In the genomic region with DNA sequence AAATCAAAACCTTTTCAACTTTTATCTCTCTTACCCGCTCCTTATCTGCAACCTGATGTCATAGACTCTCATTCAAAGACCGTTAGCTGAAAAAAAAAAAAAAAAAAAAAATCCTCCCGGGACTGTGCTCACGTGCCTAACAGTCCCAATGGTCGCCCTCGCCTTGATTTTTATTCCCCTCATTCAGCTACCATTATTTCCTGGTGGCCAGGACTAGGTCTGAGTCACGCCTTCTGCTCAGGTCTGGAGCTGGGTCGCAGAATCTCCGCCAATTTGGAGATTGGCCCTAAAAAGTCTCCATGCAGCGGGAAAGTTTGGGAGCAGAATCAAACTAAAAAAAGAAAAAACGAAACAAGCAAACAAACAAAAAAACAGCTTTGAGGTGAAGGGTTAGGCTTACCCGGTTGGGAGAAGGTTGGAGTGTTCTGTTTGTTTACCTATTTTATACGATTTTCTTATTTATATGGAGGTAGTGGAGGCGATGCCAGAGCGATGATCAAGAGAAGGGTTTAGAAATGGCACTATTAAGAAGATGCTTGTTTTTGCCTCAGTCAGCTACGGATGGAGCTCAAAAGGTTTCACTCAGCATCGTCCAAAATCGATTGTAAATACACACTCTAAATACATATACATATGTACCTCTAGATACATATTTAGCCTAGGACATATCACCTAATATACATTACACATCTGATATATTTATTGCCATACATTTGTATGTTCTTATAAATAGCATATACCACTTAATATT, we compare ENCODE assay signal across 33 cellular contexts. TPM values are rescaled to one million over a fixed set of nuclear protein-coding genes. Genes with fewer than 3 reads are reported as not detected.
DNase-seq lines count a peak whose midpoint lies in the region; ATAC-seq and TF ChIP-seq lines count a peak whose summit lies in the region.
"Had no signal": no experiment of that assay in that cellular context is flagged by ENCODE, and none has a peak within 500 bp of the region (broad histone marks: within the 10 kb centered on the region; RNA-seq: fewer than 3 reads in every experiment).

No MANE protein-coding gene starts in this region.

- no peak overlapping the region for H3K9ac ChIP-seq in neuronal stem cell (ENCODE audit: low read depth, low read length, poor library complexity)

- intact Hi-C loops in Right ventricle myocardium superior (cut with DNase I): no loop called here

- no peak overlapping the region for H3K27ac ChIP-seq in neuronal stem cell (replicated peaks; ENCODE audit: low read length)
- H3K27ac ChIP-seq: coronary artery, right lobe of liver, vagina had no signal

- H3K4ac ChIP-seq in neuronal stem cell (ENCODE audit: low read length): no peak overlapping the region

- TF ChIP-seq CTCF in astrocyte of the cerebellum (IDR thresholded peaks at IDR 0.05; ENCODE audit: low read depth, low read length, missing control alignments) (no peak), glutamatergic neuron (IDR thresholded peaks at IDR 0.05; ENCODE audit: partially characterized antibody, unreplicated experiment) (no peak)

- H3K14ac ChIP-seq in neuronal stem cell (ENCODE audit: low read length): no peak overlapping the region

- DNase-seq in G401 (ENCODE audit: low spot score) (peak; percentile 75), astrocyte of the cerebellum (ENCODE audit: low read depth) (no peak), glutamatergic neuron (no peak), neuronal stem cell (ENCODE audit: low spot score) (no peak), Right ventricle myocardium superior (no peak), amygdala (lab: John Stamatoyannopoulos, UW) (no peak), T-helper 9 cell (no peak), OCI-M2 (lab: John Stamatoyannopoulos, UW; ENCODE audit: unreplicated experiment) (no peak)
- DNase-seq: activated CD8-positive, alpha-beta T cell treated with anti-CD3 and anti-CD28 coated beads, Interleukin-2, amount 10 ng/mL, durations not matched to agents 7 days and 5 days; activated naive CD4-positive, alpha-beta T cell treated with anti-CD3 and anti-CD28 coated beads, Interleukin-2, amount 50 U/mL, for 16 hours; AML-193; CD4-positive, CD25-positive, alpha-beta regulatory T cell; GOT3; head of caudate nucleus; left cardiac atrium; MG63; NCI-H2029 treated with DMSO at 0.1 percent for 48 hours; NK-92 treated with Interleukin-12 subunit alpha and Interleukin-12 subunit beta, amount 100 ng/mL, for 24 hours; right lobe of liver; stimulated activated CD8-positive, alpha-beta memory T cell treated with anti-CD3 and anti-CD28 coated beads, Interleukin-4, amount 100 ng/mL, for 48 hours; stimulated activated naive CD8-positive, alpha-beta T cell treated with anti-CD3 and anti-CD28 coated beads, Interleukin-15, amount 100 ng/mL, for 72 hours; T-helper 17 cell had no signal

- in situ Hi-C loops in G401 (cut with HindIII; ENCODE audit: low sequenced_read_pairs): no loop called here
- in situ Hi-C loops in astrocyte of the cerebellum (cut with HindIII; ENCODE audit: low sequenced_read_pairs): no loop called here

- peak overlapping the region; percentile 67 for H3K4me3 Mint-ChIP-seq in glutamatergic neuron (ENCODE audit: unreplicated experiment)
- H3K4me3 Mint-ChIP-seq: activated CD8-positive, alpha-beta T cell treated with anti-CD3 and anti-CD28 coated beads, Interleukin-2, amount 10 ng/mL, durations not matched to agents 7 days and 5 days; natural killer cell treated with Interleukin-12 subunit alpha and Interleukin-12 subunit beta and Interleukin-15 and Interleukin-18, amount 100 ng/mL, for 72 hours; stimulated activated naive CD8-positive, alpha-beta T cell treated with anti-CD3 and anti-CD28 coated beads, Interleukin-15, amount 100 ng/mL, for 72 hours; T-helper 17 cell had no signal

- H2BK5ac ChIP-seq in neuronal stem cell (ENCODE audit: low read length): no peak overlapping the region

- no peak overlapping the region for H2AFZ ChIP-seq in neuronal stem cell (ENCODE audit: low read length)

- no peaks in the 10 kb centered on the region for H3K79me1 ChIP-seq in neuronal stem cell (ENCODE audit: low read depth, low read length)

- no CpG with 5 or more reads among the region's 18 CpGs for WGBS in neuronal stem cell (ENCODE audit: extremely low coverage in 2 of 2, insufficient read length in 2 of 2, insufficient replicate concordance in 1 of 2), 2 donors

- peaks cover 2 to 20% of the 10 kb centered on the region in 2 donors for H3K9me3 ChIP-seq in neuronal stem cell (replicated peaks in 1 of 2; ENCODE audit: control insufficient read depth in 2 of 2, insufficient read depth in 1 of 2, low read depth in 1 of 2, low read length in 2 of 2)
- H3K9me3 ChIP-seq: MG63, right lobe of liver, vagina had no signal

- no peak overlapping the region for H2BK15ac ChIP-seq in neuronal stem cell (ENCODE audit: low read length)

- no peak overlapping the region for H2BK120ac ChIP-seq in neuronal stem cell (ENCODE audit: low read depth, low read length)

- no peak overlapping the region for H3K18ac ChIP-seq in neuronal stem cell (ENCODE audit: low read length)

- peak overlapping the region; percentile 46 for H3K4me2 ChIP-seq in neuronal stem cell (ENCODE audit: insufficient read depth, low read length, poor library complexity, severe bottlenecking)

- no peak overlapping the region for H3K23ac ChIP-seq in neuronal stem cell (ENCODE audit: low read depth, low read length, poor library complexity)

- H3K27me3 ChIP-seq in neuronal stem cell (ENCODE audit: control insufficient read depth in 3 of 3, insufficient read depth in 3 of 3, low read depth in 1 of 3, low read length in 3 of 3): peaks cover 0 to 97% (median 42%) of the 10 kb centered on the region in 3 experiments
- H3K27me3 ChIP-seq: MG63 had no signal

- no peak for ATAC-seq in Right ventricle myocardium superior (ENCODE audit: poor library complexity)
- ATAC-seq: activated CD8-positive, alpha-beta T cell treated with anti-CD3 and anti-CD28 coated beads, Interleukin-2, amount 10 ng/mL, durations not matched to agents 7 days and 5 days; esophagus mucosa; K562; left cardiac atrium; natural killer cell treated with Interleukin-12 subunit alpha and Interleukin-12 subunit beta and Interleukin-15 and Interleukin-18, amount 100 ng/mL, for 72 hours; right lobe of liver; Right ventricle myocardium inferior; stimulated activated naive CD8-positive, alpha-beta T cell treated with anti-CD3 and anti-CD28 coated beads, Interleukin-15, amount 100 ng/mL, for 72 hours; T-helper 17 cell had no signal

- no peak overlapping the region for H4K91ac ChIP-seq in neuronal stem cell (ENCODE audit: low read depth, low read length, poor library complexity)

- no peak overlapping the region for H3K27ac Mint-ChIP-seq in glutamatergic neuron (ENCODE audit: unreplicated experiment)
- H3K27ac Mint-ChIP-seq: activated CD8-positive, alpha-beta T cell treated with anti-CD3 and anti-CD28 coated beads, Interleukin-2, amount 10 ng/mL, durations not matched to agents 7 days and 5 days; activated T-helper 2 cell treated with anti-CD3 and anti-CD28 coated beads, Interferon-gamma antibody, Interleukin-2, Interleukin-4, amounts not matched to agents 10 μg/mL and 5 μg/mL and 100 μg/mL, durations not matched to agents 14 hours and 24 hours and 36 hours; CD4-positive, CD25-positive, alpha-beta regulatory T cell; natural killer cell treated with Interleukin-12 subunit alpha and Interleukin-12 subunit beta and Interleukin-15 and Interleukin-18, amount 100 ng/mL, for 72 hours; stimulated activated naive CD8-positive, alpha-beta T cell treated with anti-CD3 and anti-CD28 coated beads, Interleukin-15, amount 100 ng/mL, for 72 hours had no signal

- no peaks in the 10 kb centered on the region for H3K36me3 ChIP-seq in neuronal stem cell (replicated peaks in 1 of 2; ENCODE audit: control insufficient read depth in 2 of 2, insufficient read depth in 2 of 2, low read length in 2 of 2)
- H3K36me3 ChIP-seq: MG63, right lobe of liver, vagina had no signal

- H4K8ac ChIP-seq in neuronal stem cell (ENCODE audit: low read depth, low read length): no peak overlapping the region

- no peak overlapping the region for H2BK12ac ChIP-seq in neuronal stem cell (ENCODE audit: low read length)

- peaks cover 14 to 15% of the 10 kb centered on the region in 2 donors for H3K4me1 ChIP-seq in neuronal stem cell (ENCODE audit: control insufficient read depth in 2 of 2, insufficient read depth in 1 of 2, low read depth in 1 of 2, low read length in 2 of 2)
- H3K4me1 ChIP-seq: right lobe of liver, vagina had no signal

- H3K9me3 Mint-ChIP-seq in glutamatergic neuron (ENCODE audit: unreplicated experiment): peaks cover 19% of the 10 kb centered on the region
- H3K9me3 Mint-ChIP-seq: activated T-helper 2 cell treated with anti-CD3 and anti-CD28 coated beads, Interferon-gamma antibody, Interleukin-2, Interleukin-4, amounts not matched to agents 10 μg/mL and 5 μg/mL and 100 μg/mL, durations not matched to agents 14 hours and 24 hours and 36 hours had no signal

- H3K4me1 Mint-ChIP-seq in glutamatergic neuron (ENCODE audit: low read depth, unreplicated experiment): peaks cover 11% of the 10 kb centered on the region
- H3K4me1 Mint-ChIP-seq: CD4-positive, CD25-positive, alpha-beta regulatory T cell; stimulated activated naive CD8-positive, alpha-beta T cell treated with anti-CD3 and anti-CD28 coated beads, Interleukin-15, amount 100 ng/mL, for 72 hours; T-helper 17 cell had no signal

- H3K27me3 Mint-ChIP-seq in glutamatergic neuron (ENCODE audit: unreplicated experiment): peaks cover 46% of the 10 kb centered on the region

- H3K36me3 Mint-ChIP-seq in glutamatergic neuron (ENCODE audit: unreplicated experiment): no peaks in the 10 kb centered on the region
- H3K36me3 Mint-ChIP-seq: CD4-positive, CD25-positive, alpha-beta regulatory T cell had no signal

- H3K4me3 ChIP-seq in astrocyte of the cerebellum (ENCODE audit: low read depth, low read length) (peak overlapping the region; percentile 41), neuronal stem cell (ENCODE audit: low read length in 2 of 2) (no peak overlapping the region)
- H3K4me3 ChIP-seq: coronary artery, K562, right lobe of liver, vagina had no signal

- no peak overlapping the region for H2AK5ac ChIP-seq in neuronal stem cell (ENCODE audit: low read depth, low read length)

RNA-seq across cellular contexts. Expression of a gene that starts 51.1 kb away (rescaled TPM):
- total RNA-seq in G401 (2014; rRNA removed; shearing (Covaris generic)): not detected in 2 replicates
- total RNA-seq in glutamatergic neuron (ENCODE audit: unreplicated experiment) (not detected), Right ventricle myocardium superior (not detected)
- polyA plus RNA-seq in neuronal stem cell (2013, experiment 1 of 2): 0.67 TPM
- 0.78 TPM for polyA plus RNA-seq in neuronal stem cell (2013, experiment 2 of 2)
- total RNA-seq: activated CD8-positive, alpha-beta T cell treated with anti-CD3 and anti-CD28 coated beads, Interleukin-2, amount 10 ng/mL, durations not matched to agents 7 days and 5 days; activated T-helper 2 cell treated with anti-CD3 and anti-CD28 coated beads, Interferon-gamma antibody, Interleukin-2, Interleukin-4, amounts not matched to agents 10 μg/mL and 5 μg/mL and 100 μg/mL, durations not matched to agents 14 hours and 24 hours and 36 hours; CD4-positive, CD25-positive, alpha-beta regulatory T cell; esophagus mucosa; fibroblast of villous mesenchyme; HT-29; K562; left cardiac atrium; lung microvascular endothelial cell; natural killer cell treated with Interleukin-12 subunit alpha and Interleukin-12 subunit beta and Interleukin-15 and Interleukin-18, amount 100 ng/mL, for 72 hours; Right ventricle myocardium inferior; T-helper 17 cell; vagina had no signal
- polyA plus RNA-seq: CD4-positive, CD25-positive, alpha-beta regulatory T cell; K562; thymus had no signal

RNA-seq across cellular contexts. Expression of a gene that starts 53.9 kb away (rescaled TPM):
- total RNA-seq in G401 (2014; rRNA removed; shearing (Covaris generic)): not detected in 2 replicates
- total RNA-seq in glutamatergic neuron (ENCODE audit: unreplicated experiment): not detected
- polyA plus RNA-seq in neuronal stem cell (2013, experiment 1 of 2): 24.9 TPM
- polyA plus RNA-seq in neuronal stem cell (2013, experiment 2 of 2): 27.0 TPM
- not detected for total RNA-seq in Right ventricle myocardium superior
- total RNA-seq: activated CD8-positive, alpha-beta T cell treated with anti-CD3 and anti-CD28 coated beads, Interleukin-2, amount 10 ng/mL, durations not matched to agents 7 days and 5 days; activated T-helper 2 cell treated with anti-CD3 and anti-CD28 coated beads, Interferon-gamma antibody, Interleukin-2, Interleukin-4, amounts not matched to agents 10 μg/mL and 5 μg/mL and 100 μg/mL, durations not matched to agents 14 hours and 24 hours and 36 hours; CD4-positive, CD25-positive, alpha-beta regulatory T cell; fibroblast of villous mesenchyme; HT-29; left cardiac atrium; lung microvascular endothelial cell; natural killer cell treated with Interleukin-12 subunit alpha and Interleukin-12 subunit beta and Interleukin-15 and Interleukin-18, amount 100 ng/mL, for 72 hours; Right ventricle myocardium inferior; T-helper 17 cell; vagina had no signal
- polyA plus RNA-seq: CD4-positive, CD25-positive, alpha-beta regulatory T cell had no signal
